In genomic region chr11:75615709-75616108, GRCh38 we compare ENCODE assay signal across 20 cellular contexts.
"Had no signal": no experiment of that assay in that cellular context is flagged by ENCODE, and none has a peak within 500 bp of the region (broad histone marks: within the 10 kb centered on the region; RNA-seq: fewer than 3 reads in every experiment).

No MANE protein-coding gene starts in this region.

- H3K27me3 Mint-ChIP-seq: activated naive CD4-positive, alpha-beta T cell treated with anti-CD3 and anti-CD28 coated beads, Interleukin-2, amount 50 U/mL, for 24 hours had no signal

- H3K27me3 ChIP-seq: body of pancreas, gastroesophageal sphincter, right lobe of liver, tibial nerve had no signal

- H3K4me3 Mint-ChIP-seq: activated naive CD4-positive, alpha-beta T cell treated with anti-CD3 and anti-CD28 coated beads, Interleukin-2, amount 50 U/mL, for 24 hours; memory B cell; nephron; stimulated activated effector memory CD8-positive, alpha-beta T cell treated with anti-CD3 and anti-CD28 coated beads, Interleukin-12 subunit alpha, Interleukin-12 subunit beta, amount 100 ng/mL, for 72 hours; stimulated activated naive CD8-positive, alpha-beta T cell treated with anti-CD3 and anti-CD28 coated beads, Interleukin-15, amount 100 ng/mL, for 72 hours; WTC11 had no signal

- DNase-seq: activated gamma-delta T cell treated with Interleukin-2 at 50 U/mL for 16 hours; activated T-cell treated with anti-CD3 and anti-CD28 coated beads, Interleukin-2, amount 50 U/mL, for 1 hour; body of pancreas; effector memory CD4-positive, alpha-beta T cell; esophagus squamous epithelium; left colon; occipital lobe; posterior cingulate gyrus; right lobe of liver; stimulated activated CD4-positive, alpha-beta T cell treated with anti-CD3 and anti-CD28 coated beads, Interleukin-1b, Interleukin-23, amount 100 ng/mL, for 48 hours; stimulated activated naive CD8-positive, alpha-beta T cell treated with anti-CD3 and anti-CD28 coated beads, Interleukin-15, amount 100 ng/mL, for 72 hours; T1000 had no signal

- H3K27ac ChIP-seq: body of pancreas, esophagus squamous epithelium, gastroesophageal sphincter, right lobe of liver, skin epidermis had no signal

- H3K9me3 Mint-ChIP-seq: activated naive CD4-positive, alpha-beta T cell treated with anti-CD3 and anti-CD28 coated beads, Interleukin-2, amount 50 U/mL, for 24 hours; nephron; stimulated activated effector memory CD8-positive, alpha-beta T cell treated with anti-CD3 and anti-CD28 coated beads, Interleukin-12 subunit alpha, Interleukin-12 subunit beta, amount 100 ng/mL, for 72 hours; WTC11 had no signal

- H3K4me3 ChIP-seq: body of pancreas, esophagus squamous epithelium, gastroesophageal sphincter, right lobe of liver, skin epidermis, tibial nerve had no signal

- ATAC-seq: body of pancreas; gastroesophageal sphincter; left colon; right lobe of liver; stimulated activated effector memory CD8-positive, alpha-beta T cell treated with anti-CD3 and anti-CD28 coated beads, Interleukin-12 subunit alpha, Interleukin-12 subunit beta, amount 100 ng/mL, for 72 hours; stimulated activated naive CD8-positive, alpha-beta T cell treated with anti-CD3 and anti-CD28 coated beads, Interleukin-15, amount 100 ng/mL, for 72 hours; WTC11 had no signal

- H3K9me3 ChIP-seq: body of pancreas, gastroesophageal sphincter, right lobe of liver had no signal

- H3K36me3 Mint-ChIP-seq: stimulated activated effector memory CD8-positive, alpha-beta T cell treated with anti-CD3 and anti-CD28 coated beads, Interleukin-12 subunit alpha, Interleukin-12 subunit beta, amount 100 ng/mL, for 72 hours; WTC11 had no signal

- H3K4me1 ChIP-seq: body of pancreas, esophagus squamous epithelium, gastroesophageal sphincter, right lobe of liver, tibial nerve had no signal

- H3K27ac Mint-ChIP-seq: activated naive CD4-positive, alpha-beta T cell treated with anti-CD3 and anti-CD28 coated beads, Interleukin-2, amount 50 U/mL, for 24 hours; memory B cell; stimulated activated effector memory CD8-positive, alpha-beta T cell treated with anti-CD3 and anti-CD28 coated beads, Interleukin-12 subunit alpha, Interleukin-12 subunit beta, amount 100 ng/mL, for 72 hours; stimulated activated naive CD8-positive, alpha-beta T cell treated with anti-CD3 and anti-CD28 coated beads, Interleukin-15, amount 100 ng/mL, for 72 hours; WTC11 had no signal

- H3K36me3 ChIP-seq: esophagus squamous epithelium, gastroesophageal sphincter, right lobe of liver had no signal

- H3K4me1 Mint-ChIP-seq: activated naive CD4-positive, alpha-beta T cell treated with anti-CD3 and anti-CD28 coated beads, Interleukin-2, amount 50 U/mL, for 24 hours; memory B cell; stimulated activated effector memory CD8-positive, alpha-beta T cell treated with anti-CD3 and anti-CD28 coated beads, Interleukin-12 subunit alpha, Interleukin-12 subunit beta, amount 100 ng/mL, for 72 hours; stimulated activated naive CD8-positive, alpha-beta T cell treated with anti-CD3 and anti-CD28 coated beads, Interleukin-15, amount 100 ng/mL, for 72 hours had no signal
